In the genomic region with DNA sequence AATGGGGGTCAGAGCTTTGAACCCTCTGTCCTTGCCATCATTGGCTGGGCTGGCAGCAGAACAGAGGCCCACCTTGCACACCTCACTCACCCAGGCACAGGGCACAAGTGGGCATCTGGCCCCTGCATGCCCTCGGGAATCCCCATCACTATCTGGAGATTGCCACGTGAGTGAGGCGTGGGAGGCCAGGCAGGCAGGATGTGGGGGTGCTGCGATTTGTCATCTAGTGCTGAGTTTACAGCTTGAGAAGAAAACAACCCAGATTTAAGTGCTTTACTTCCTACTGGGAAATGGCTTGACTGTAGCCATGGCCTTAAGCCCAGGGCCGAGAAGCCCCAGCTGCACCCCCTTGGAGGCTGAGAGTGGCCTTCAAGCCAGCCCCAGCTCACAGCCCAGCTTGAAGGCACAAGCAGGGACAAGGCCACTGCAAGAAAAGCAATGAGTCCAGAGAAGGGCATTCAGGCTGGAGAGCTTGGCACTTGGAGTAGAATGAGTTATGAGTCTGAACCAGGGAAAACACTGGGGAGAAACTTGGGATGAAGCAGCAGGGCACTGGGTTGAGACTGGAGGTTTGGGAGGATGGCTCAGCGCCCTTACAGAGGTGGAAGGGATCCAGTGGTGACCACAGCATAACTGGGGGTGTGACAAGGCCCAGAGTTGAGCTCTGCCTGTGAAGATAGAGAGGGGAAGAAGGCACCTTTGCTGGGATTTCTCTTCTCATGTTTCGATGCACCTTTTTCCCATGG, we compare ENCODE assay signal across 11 cellular contexts.
DNase-seq lines count a peak whose midpoint lies in the region; ATAC-seq, FAIRE-seq and TF ChIP-seq lines count a peak whose summit lies in the region.
"Had no signal": no experiment of that assay in that cellular context is flagged by ENCODE, and none has a peak within 500 bp of the region (broad histone marks: within the 10 kb centered on the region; RNA-seq: fewer than 3 reads in every experiment).

No MANE protein-coding gene starts in this region.

- TF ChIP-seq POLR2A in GM12892 (IDR thresholded peaks at IDR 0.05; ENCODE audit: low read depth, low read length) (no peak; the same call in 1 of the 2 replicates), body of pancreas (IDR thresholded peaks at IDR 0.05) (no peak)

- no peak overlapping the region for H3K4me3 Mint-ChIP-seq in GM23338

- H3K9me3 ChIP-seq in GM23248 (ENCODE audit: low read depth) (no peaks in the 10 kb centered on the region), body of pancreas (no peaks in the 10 kb centered on the region)

- peak; percentile 39 for ATAC-seq in body of pancreas
- peak; percentile 42 for ATAC-seq in sciatic nerve
- ATAC-seq in HG03378 (IDR thresholded peaks at IDR 0.05; ENCODE audit: unreplicated experiment), result no peak
- ATAC-seq in GM23338, result no peak
- ATAC-seq: left colon had no signal

- intact Hi-C loops in body of pancreas (cut with DNase I) (no loop called here), sciatic nerve (cut with DNase I) (no loop called here)

- peaks cover 17% of the 10 kb centered on the region for H3K9me3 Mint-ChIP-seq in GM23338

- 17% methylated on average over 7 of the region's 7 CpGs for WGBS in GM23248 (ENCODE audit: low coverage in 1 of 2, low lambda C conversion rate in 2 of 2, missing lambda C conversion rate in 2 of 2), 2 experiments
- WGBS in body of pancreas, 2 donors, result 67 to 88% methylated on average over 7 of the region's 7 CpGs

- H3K4me3 ChIP-seq in GM23248, result no peak overlapping the region
- H3K4me3 ChIP-seq in body of pancreas, result no peak overlapping the region
- H3K4me3 ChIP-seq in GM23338, result no peak overlapping the region

- H3K36me3 ChIP-seq in GM23248 (ENCODE audit: low read depth) (no peaks in the 10 kb centered on the region), body of pancreas (replicated peaks in 1 of 2; ENCODE audit: insufficient read depth in 1 of 2, low read depth in 2 of 2) (no peaks in the 10 kb centered on the region), GM23338 (ENCODE audit: insufficient read depth) (no peaks in the 10 kb centered on the region)

- no peak for TF ChIP-seq CTCF in body of pancreas (IDR thresholded peaks at IDR 0.05)
- no peak for TF ChIP-seq CTCF in GM23338 (conservative IDR thresholded peaks at IDR 0.05; ENCODE audit: low read depth in 2 of 2)

- peak; percentile 94 for FAIRE-seq in GM12892 (lab: Jason Lieb, UNC)

- H3K4me1 ChIP-seq in GM23248 (ENCODE audit: insufficient read depth) (peaks cover 35% of the 10 kb centered on the region), body of pancreas (peaks cover 9% of the 10 kb centered on the region), GM23338 (ENCODE audit: insufficient read depth) (peaks cover 10% of the 10 kb centered on the region; the same call in 1 of the 2 replicates)

- in situ Hi-C loops in GM23248 (cut with MboI), result no loop called here

- H3K9ac ChIP-seq in GM23248, result peak overlapping the region; percentile 52
- H3K9ac ChIP-seq: KMS-11 had no signal

- peak overlapping the region; percentile 88 for H3K27ac ChIP-seq in GM23248
- H3K27ac ChIP-seq in body of pancreas, result no peak overlapping the region
- H3K27ac ChIP-seq in GM23338 (ENCODE audit: low read depth), result no peak overlapping the region
- H3K27ac ChIP-seq: KMS-11 had no signal

- H3K4me2 ChIP-seq in GM23248 (ENCODE audit: unreplicated experiment), result peak overlapping the region; percentile 61
- H3K4me2 ChIP-seq in GM23338, result no peak overlapping the region
- H3K4me2 ChIP-seq: KMS-11 had no signal

- peaks cover 11% of the 10 kb centered on the region for H3K27me3 Mint-ChIP-seq in GM23338 (ENCODE audit: insufficient read depth, low read depth, poor library complexity)

- DNase-seq in GM12892 (ENCODE audit: insufficient read length), result no peak
- peak; percentile 88 for DNase-seq in GM23248
- peak in 1 of 4 donors; percentile 12 for DNase-seq in body of pancreas
- no peak for DNase-seq in sciatic nerve (ENCODE audit: low spot score)
- no peak for DNase-seq in central memory CD4-positive, alpha-beta T cell
- no peak for DNase-seq in GM23338 (ENCODE audit: low spot score)
- DNase-seq in OCI-M2 (lab: John Stamatoyannopoulos, UW; ENCODE audit: unreplicated experiment), result no peak
- DNase-seq: erythroblast had no signal

- H3K4me1 Mint-ChIP-seq in GM23338, result peaks cover 15% of the 10 kb centered on the region

- H3F3A ChIP-seq in GM23248 (ENCODE audit: insufficient read depth) (peaks cover 24% of the 10 kb centered on the region), GM23338 (replicated peaks; ENCODE audit: low read depth) (no peaks in the 10 kb centered on the region)

- no peaks in the 10 kb centered on the region for H3K79me2 ChIP-seq in GM23248 (ENCODE audit: insufficient read depth)
- H3K79me2 ChIP-seq in GM23338 (replicated peaks; ENCODE audit: insufficient read depth), result no peaks in the 10 kb centered on the region

- H3K9me2 ChIP-seq in GM23248 (ENCODE audit: insufficient read depth) (no peaks in the 10 kb centered on the region), GM23338 (ENCODE audit: insufficient read depth) (peaks cover 19% of the 10 kb centered on the region)

- H3K27me3 ChIP-seq in GM23248 (replicated peaks; ENCODE audit: insufficient read depth) (no peaks in the 10 kb centered on the region), body of pancreas (no peaks in the 10 kb centered on the region), GM23338 (ENCODE audit: insufficient read depth) (no peaks in the 10 kb centered on the region)

- peak overlapping the region; percentile 44; the same call in 1 of the 2 replicates for H2AFZ ChIP-seq in GM23248
- no peak overlapping the region for H2AFZ ChIP-seq in GM23338

- H4K20me1 ChIP-seq in GM23248 (ENCODE audit: insufficient read depth) (no peaks in the 10 kb centered on the region), GM23338 (replicated peaks; ENCODE audit: insufficient read depth) (no peaks in the 10 kb centered on the region)

- peaks cover 6% of the 10 kb centered on the region for H3K36me3 Mint-ChIP-seq in GM23338 (ENCODE audit: low read depth)

- no peak overlapping the region for H3K27ac Mint-ChIP-seq in GM23338

TF ChIP-seq in GM23338, 12 proteins besides CTCF, POLR2A, EP300 and RAD21 (continues in another document):
- TF ChIP-seq ZNF114 (CRISPR knock-in tag; IDR thresholded peaks at IDR 0.05) (no peak), JUNB (IDR thresholded peaks at IDR 0.05; ENCODE audit: unreplicated experiment) (no peak), EZH2phosphoT487 (IDR thresholded peaks at IDR 0.05; ENCODE audit: unreplicated experiment) (no peak)
- TF ChIP-seq, protein P1, sequence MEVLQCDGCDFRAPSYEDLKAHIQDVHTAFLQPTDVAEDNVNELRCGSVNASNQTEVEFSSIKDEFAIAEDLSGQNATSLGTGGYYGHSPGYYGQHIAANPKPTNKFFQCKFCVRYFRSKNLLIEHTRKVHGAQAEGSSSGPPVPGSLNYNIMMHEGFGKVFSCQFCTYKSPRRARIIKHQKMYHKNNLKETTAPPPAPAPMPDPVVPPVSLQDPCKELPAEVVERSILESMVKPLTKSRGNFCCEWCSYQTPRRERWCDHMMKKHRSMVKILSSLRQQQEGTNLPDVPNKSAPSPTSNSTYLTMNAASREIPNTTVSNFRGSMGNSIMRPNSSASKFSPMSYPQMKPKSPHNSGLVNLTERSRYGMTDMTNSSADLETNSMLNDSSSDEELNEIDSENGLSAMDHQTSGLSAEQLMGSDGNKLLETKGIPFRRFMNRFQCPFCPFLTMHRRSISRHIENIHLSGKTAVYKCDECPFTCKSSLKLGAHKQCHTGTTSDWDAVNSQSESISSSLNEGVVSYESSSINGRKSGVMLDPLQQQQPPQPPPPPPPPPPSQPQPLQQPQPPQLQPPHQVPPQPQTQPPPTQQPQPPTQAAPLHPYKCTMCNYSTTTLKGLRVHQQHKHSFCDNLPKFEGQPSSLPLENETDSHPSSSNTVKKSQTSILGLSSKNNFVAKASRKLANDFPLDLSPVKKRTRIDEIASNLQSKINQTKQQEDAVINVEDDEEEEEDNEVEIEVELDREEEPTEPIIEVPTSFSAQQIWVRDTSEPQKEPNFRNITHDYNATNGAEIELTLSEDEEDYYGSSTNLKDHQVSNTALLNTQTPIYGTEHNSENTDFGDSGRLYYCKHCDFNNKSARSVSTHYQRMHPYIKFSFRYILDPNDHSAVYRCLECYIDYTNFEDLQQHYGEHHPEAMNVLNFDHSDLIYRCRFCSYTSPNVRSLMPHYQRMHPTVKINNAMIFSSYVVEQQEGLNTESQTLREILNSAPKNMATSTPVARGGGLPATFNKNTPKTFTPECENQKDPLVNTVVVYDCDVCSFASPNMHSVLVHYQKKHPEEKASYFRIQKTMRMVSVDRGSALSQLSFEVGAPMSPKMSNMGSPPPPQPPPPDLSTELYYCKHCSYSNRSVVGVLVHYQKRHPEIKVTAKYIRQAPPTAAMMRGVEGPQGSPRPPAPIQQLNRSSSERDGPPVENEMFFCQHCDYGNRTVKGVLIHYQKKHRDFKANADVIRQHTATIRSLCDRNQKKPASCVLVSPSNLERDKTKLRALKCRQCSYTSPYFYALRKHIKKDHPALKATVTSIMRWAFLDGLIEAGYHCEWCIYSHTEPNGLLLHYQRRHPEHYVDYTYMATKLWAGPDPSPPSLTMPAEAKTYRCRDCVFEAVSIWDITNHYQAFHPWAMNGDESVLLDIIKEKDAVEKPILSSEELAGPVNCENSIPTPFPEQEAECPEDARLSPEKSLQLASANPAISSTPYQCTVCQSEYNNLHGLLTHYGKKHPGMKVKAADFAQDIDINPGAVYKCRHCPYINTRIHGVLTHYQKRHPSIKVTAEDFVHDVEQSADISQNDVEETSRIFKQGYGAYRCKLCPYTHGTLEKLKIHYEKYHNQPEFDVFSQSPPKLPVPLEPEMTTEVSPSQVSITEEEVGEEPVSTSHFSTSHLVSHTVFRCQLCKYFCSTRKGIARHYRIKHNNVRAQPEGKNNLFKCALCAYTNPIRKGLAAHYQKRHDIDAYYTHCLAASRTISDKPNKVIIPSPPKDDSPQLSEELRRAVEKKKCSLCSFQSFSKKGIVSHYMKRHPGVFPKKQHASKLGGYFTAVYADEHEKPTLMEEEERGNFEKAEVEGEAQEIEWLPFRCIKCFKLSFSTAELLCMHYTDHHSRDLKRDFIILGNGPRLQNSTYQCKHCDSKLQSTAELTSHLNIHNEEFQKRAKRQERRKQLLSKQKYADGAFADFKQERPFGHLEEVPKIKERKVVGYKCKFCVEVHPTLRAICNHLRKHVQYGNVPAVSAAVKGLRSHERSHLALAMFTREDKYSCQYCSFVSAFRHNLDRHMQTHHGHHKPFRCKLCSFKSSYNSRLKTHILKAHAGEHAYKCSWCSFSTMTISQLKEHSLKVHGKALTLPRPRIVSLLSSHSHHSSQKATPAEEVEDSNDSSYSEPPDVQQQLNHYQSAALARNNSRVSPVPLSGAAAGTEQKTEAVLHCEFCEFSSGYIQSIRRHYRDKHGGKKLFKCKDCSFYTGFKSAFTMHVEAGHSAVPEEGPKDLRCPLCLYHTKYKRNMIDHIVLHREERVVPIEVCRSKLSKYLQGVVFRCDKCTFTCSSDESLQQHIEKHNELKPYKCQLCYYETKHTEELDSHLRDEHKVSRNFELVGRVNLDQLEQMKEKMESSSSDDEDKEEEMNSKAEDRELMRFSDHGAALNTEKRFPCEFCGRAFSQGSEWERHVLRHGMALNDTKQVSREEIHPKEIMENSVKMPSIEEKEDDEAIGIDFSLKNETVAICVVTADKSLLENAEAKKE (CRISPR knock-in tag; IDR thresholded peaks at IDR 0.05), result no peak

Comparison
In these comparisons a context has a peak if more than half of its experiments do, and no peak if none do; other contexts are left out.
1. ATAC-seq: peak in body of pancreas (single experiment) and sciatic nerve (single experiment); none in HG03378 (single experiment) and GM23338 (single experiment).